In genomic region chr21:38268859-38269566, GRCh38 we compare ENCODE assay signal across 1 cellular context.
TF ChIP-seq lines count a peak whose summit lies in the region.

No MANE protein-coding gene starts in this region.

TF ChIP-seq in H1, 55 proteins besides CTCF, POLR2A, EP300 and RAD21 (continued from another document):
- TF ChIP-seq ATF3 (IDR thresholded peaks at IDR 0.05; ENCODE audit: insufficient read depth, low read depth, low read length) (no peak), SRF (IDR thresholded peaks at IDR 0.05; ENCODE audit: low read depth, low read length) (no peak), ZNF274 (IDR thresholded peaks at IDR 0.05; ENCODE audit: borderline replicate concordance, extremely low read depth, low read length) (no peak), SP2 (IDR thresholded peaks at IDR 0.05; ENCODE audit: low read length) (no peak), FOSL1 (IDR thresholded peaks at IDR 0.05; ENCODE audit: insufficient read depth, low read depth, low read length) (no peak), BACH1 (IDR thresholded peaks at IDR 0.05; ENCODE audit: low read length) (no peak)
TF ChIP-seq in H1: peak in this region for 0.
